34 cellular contexts compared by ENCODE assay signal in genomic region chr14:75944607-75945241, GRCh38.
"Had no signal": no experiment of that assay in that cellular context is flagged by ENCODE, and none has a peak within 500 bp of the region (broad histone marks: within the 10 kb centered on the region; RNA-seq: fewer than 3 reads in every experiment).

No MANE protein-coding gene starts in this region.

- DNase-seq: activated CD4-positive, alpha-beta memory T cell treated with anti-CD3 and anti-CD28 coated beads for 36 hours; activated CD4-positive, alpha-beta T cell treated with anti-CD3 and anti-CD28 coated beads for 36 hours; activated CD4-positive, CD25-positive, alpha-beta regulatory T cell; activated CD4-positive, CD25-positive, alpha-beta regulatory T cell treated with anti-CD3 and anti-CD28 coated beads, Interleukin-2, amount 50 U/mL, for 72 hours; activated CD8-positive, alpha-beta memory T cell treated with anti-CD3 and anti-CD28 coated beads, Interleukin-2, amount 10 ng/mL, durations not matched to agents 7 days and 5 days; activated CD8-positive, alpha-beta memory T cell treated with anti-CD3 and anti-CD28 coated beads, Interleukin-2, amount 50 U/mL, for 4 hours; activated CD8-positive, alpha-beta T cell treated with anti-CD3 and anti-CD28 coated beads, Interleukin-2, amount 10 ng/mL, durations not matched to agents 7 days and 5 days; activated effector memory CD4-positive, alpha-beta T cell treated with anti-CD3 and anti-CD28 coated beads, Interleukin-2, amount 50 U/mL, for 16 hours; activated naive CD4-positive, alpha-beta T cell treated with anti-CD3 and anti-CD28 coated beads for 36 hours; activated naive CD8-positive, alpha-beta T cell treated with anti-CD3 and anti-CD28 coated beads for 36 hours; activated naive CD8-positive, alpha-beta T cell treated with anti-CD3 and anti-CD28 coated beads, Interleukin-2, amount 50 U/mL, for 24 hours; activated T-cell treated with anti-CD3 and anti-CD28 coated beads, Interleukin-2, amount 50 U/mL, for 1 hour; activated T-cell treated with anti-CD3 and anti-CD28 coated beads, Interleukin-2, amount 50 U/mL, for 48 hours; adrenal gland; amygdala; aorta; body of pancreas; central memory CD4-positive, alpha-beta T cell; cerebellar nuclear complex; colonic mucosa; effector CD8-positive, alpha-beta T cell; esophagus squamous epithelium; foreskin melanocyte; glutamatergic neuron; heart left ventricle; T-helper 2 cell had no signal

- H3K27me3 ChIP-seq: adrenal gland, body of pancreas, cardiac muscle cell, colonic mucosa, esophagus squamous epithelium, heart left ventricle had no signal

- FAIRE-seq: endometrium, endothelial cell of umbilical vein had no signal

- H3K36me3 ChIP-seq: adrenal gland, cardiac muscle cell, colonic mucosa, esophagus squamous epithelium, heart left ventricle had no signal

- H3K27me3 Mint-ChIP-seq: activated CD4-positive, alpha-beta memory T cell treated with anti-CD3 and anti-CD28 coated beads for 36 hours; activated CD4-positive, alpha-beta T cell treated with anti-CD3 and anti-CD28 coated beads for 36 hours; activated CD4-positive, alpha-beta T cell treated with anti-CD3 and anti-CD28 coated beads, Interleukin-2, amount 10 ng/mL, durations not matched to agents 24 days and 14 days; activated CD8-positive, alpha-beta memory T cell treated with anti-CD3 and anti-CD28 coated beads, Interleukin-2, amount 10 ng/mL, durations not matched to agents 7 days and 5 days; activated naive CD4-positive, alpha-beta T cell treated with anti-CD3 and anti-CD28 coated beads, Interleukin-2, amount 50 U/mL, for 24 hours; activated naive CD8-positive, alpha-beta T cell treated with anti-CD3 and anti-CD28 coated beads for 36 hours; activated naive CD8-positive, alpha-beta T cell treated with anti-CD3 and anti-CD28 coated beads, Interleukin-2, amount 50 U/mL, for 24 hours had no signal

- H3K36me3 Mint-ChIP-seq: activated CD4-positive, alpha-beta memory T cell treated with anti-CD3 and anti-CD28 coated beads for 36 hours; activated CD8-positive, alpha-beta memory T cell treated with anti-CD3 and anti-CD28 coated beads, Interleukin-2, amount 10 ng/mL, durations not matched to agents 7 days and 5 days had no signal

- ATAC-seq: activated CD4-positive, alpha-beta T cell treated with anti-CD3 and anti-CD28 coated beads for 36 hours; activated CD8-positive, alpha-beta memory T cell treated with anti-CD3 and anti-CD28 coated beads, Interleukin-2, amount 10 ng/mL, durations not matched to agents 7 days and 5 days; activated CD8-positive, alpha-beta T cell treated with anti-CD3 and anti-CD28 coated beads, Interleukin-2, amount 10 ng/mL, durations not matched to agents 7 days and 5 days; activated naive CD8-positive, alpha-beta T cell treated with anti-CD3 and anti-CD28 coated beads, Interleukin-2, amount 50 U/mL, for 24 hours; body of pancreas; heart left ventricle had no signal

- H3K4me3 ChIP-seq: adrenal gland, body of pancreas, cardiac muscle cell, colonic mucosa, esophagus squamous epithelium, heart left ventricle had no signal

- H3K4me1 Mint-ChIP-seq: activated CD4-positive, alpha-beta T cell treated with anti-CD3 and anti-CD28 coated beads for 36 hours; activated CD4-positive, alpha-beta T cell treated with anti-CD3 and anti-CD28 coated beads, Interleukin-2, amount 10 ng/mL, durations not matched to agents 24 days and 14 days; activated CD8-positive, alpha-beta memory T cell treated with anti-CD3 and anti-CD28 coated beads, Interleukin-2, amount 10 ng/mL, durations not matched to agents 7 days and 5 days; activated naive CD4-positive, alpha-beta T cell treated with anti-CD3 and anti-CD28 coated beads, Interleukin-2, amount 50 U/mL, for 24 hours; activated naive CD8-positive, alpha-beta T cell treated with anti-CD3 and anti-CD28 coated beads for 36 hours; activated naive CD8-positive, alpha-beta T cell treated with anti-CD3 and anti-CD28 coated beads, Interleukin-2, amount 50 U/mL, for 24 hours had no signal

- H3K9me3 Mint-ChIP-seq: activated CD4-positive, alpha-beta memory T cell treated with anti-CD3 and anti-CD28 coated beads for 36 hours; activated CD4-positive, alpha-beta T cell treated with anti-CD3 and anti-CD28 coated beads, Interleukin-2, amount 10 ng/mL, durations not matched to agents 24 days and 14 days; activated naive CD4-positive, alpha-beta T cell treated with anti-CD3 and anti-CD28 coated beads for 36 hours; activated naive CD4-positive, alpha-beta T cell treated with anti-CD3 and anti-CD28 coated beads, Interleukin-2, amount 50 U/mL, for 24 hours; activated naive CD8-positive, alpha-beta T cell treated with anti-CD3 and anti-CD28 coated beads for 36 hours; activated naive CD8-positive, alpha-beta T cell treated with anti-CD3 and anti-CD28 coated beads, Interleukin-2, amount 50 U/mL, for 24 hours; activated T-helper 1 cell treated with anti-CD3 and anti-CD28 coated beads, Interleukin-12 subunit alpha, Interleukin-12 subunit beta, Interleukin-2, Interleukin-4 antibody, amounts not matched to agents 30 ng/mL and 10 ng/mL and 1 ng/mL, durations not matched to agents 14 hours and 24 hours and 36 hours; activated T-helper 2 cell treated with anti-CD3 and anti-CD28 coated beads, Interferon-gamma antibody, Interleukin-2, Interleukin-4, amounts not matched to agents 10 μg/mL and 5 μg/mL and 100 μg/mL, durations not matched to agents 14 hours and 24 hours and 36 hours had no signal

- H3K27ac Mint-ChIP-seq: activated CD4-positive, alpha-beta memory T cell treated with anti-CD3 and anti-CD28 coated beads for 36 hours; activated CD4-positive, alpha-beta T cell treated with anti-CD3 and anti-CD28 coated beads for 36 hours; activated CD4-positive, alpha-beta T cell treated with anti-CD3 and anti-CD28 coated beads, Interleukin-2, amount 10 ng/mL, durations not matched to agents 24 days and 14 days; activated CD8-positive, alpha-beta memory T cell treated with anti-CD3 and anti-CD28 coated beads, Interleukin-2, amount 10 ng/mL, durations not matched to agents 7 days and 5 days; activated CD8-positive, alpha-beta T cell treated with anti-CD3 and anti-CD28 coated beads, Interleukin-2, amount 10 ng/mL, durations not matched to agents 7 days and 5 days; activated naive CD4-positive, alpha-beta T cell treated with anti-CD3 and anti-CD28 coated beads for 36 hours; activated naive CD4-positive, alpha-beta T cell treated with anti-CD3 and anti-CD28 coated beads, Interleukin-2, amount 50 U/mL, for 24 hours; activated naive CD8-positive, alpha-beta T cell treated with anti-CD3 and anti-CD28 coated beads for 36 hours; activated naive CD8-positive, alpha-beta T cell treated with anti-CD3 and anti-CD28 coated beads, Interleukin-2, amount 50 U/mL, for 24 hours; activated T-helper 1 cell treated with anti-CD3 and anti-CD28 coated beads, Interleukin-12 subunit alpha, Interleukin-12 subunit beta, Interleukin-2, Interleukin-4 antibody, amounts not matched to agents 30 ng/mL and 10 ng/mL and 1 ng/mL, durations not matched to agents 14 hours and 24 hours and 36 hours; activated T-helper 2 cell treated with anti-CD3 and anti-CD28 coated beads, Interferon-gamma antibody, Interleukin-2, Interleukin-4, amounts not matched to agents 10 μg/mL and 5 μg/mL and 100 μg/mL, durations not matched to agents 14 hours and 24 hours and 36 hours had no signal

- H3K4me3 Mint-ChIP-seq: activated CD4-positive, alpha-beta memory T cell treated with anti-CD3 and anti-CD28 coated beads for 36 hours; activated CD4-positive, alpha-beta T cell treated with anti-CD3 and anti-CD28 coated beads for 36 hours; activated CD4-positive, alpha-beta T cell treated with anti-CD3 and anti-CD28 coated beads, Interleukin-2, amount 10 ng/mL, durations not matched to agents 24 days and 14 days; activated CD8-positive, alpha-beta memory T cell treated with anti-CD3 and anti-CD28 coated beads, Interleukin-2, amount 10 ng/mL, durations not matched to agents 7 days and 5 days; activated CD8-positive, alpha-beta T cell treated with anti-CD3 and anti-CD28 coated beads, Interleukin-2, amount 10 ng/mL, durations not matched to agents 7 days and 5 days; activated naive CD4-positive, alpha-beta T cell treated with anti-CD3 and anti-CD28 coated beads for 36 hours; activated naive CD4-positive, alpha-beta T cell treated with anti-CD3 and anti-CD28 coated beads, Interleukin-2, amount 50 U/mL, for 24 hours; activated naive CD8-positive, alpha-beta T cell treated with anti-CD3 and anti-CD28 coated beads for 36 hours; activated naive CD8-positive, alpha-beta T cell treated with anti-CD3 and anti-CD28 coated beads, Interleukin-2, amount 50 U/mL, for 24 hours; activated T-helper 1 cell treated with anti-CD3 and anti-CD28 coated beads, Interleukin-12 subunit alpha, Interleukin-12 subunit beta, Interleukin-2, Interleukin-4 antibody, amounts not matched to agents 30 ng/mL and 10 ng/mL and 1 ng/mL, durations not matched to agents 14 hours and 24 hours and 36 hours had no signal

- H3K27ac ChIP-seq: adrenal gland, body of pancreas, cardiac muscle cell, colonic mucosa, epithelial cell of prostate, esophagus squamous epithelium, heart left ventricle had no signal

- H3K4me1 ChIP-seq: adrenal gland, colonic mucosa, esophagus squamous epithelium had no signal

- H3K9me3 ChIP-seq: adrenal gland, body of pancreas, colonic mucosa, esophagus squamous epithelium, heart left ventricle had no signal
